27 cellular contexts compared by ENCODE assay signal in the genomic region with DNA sequence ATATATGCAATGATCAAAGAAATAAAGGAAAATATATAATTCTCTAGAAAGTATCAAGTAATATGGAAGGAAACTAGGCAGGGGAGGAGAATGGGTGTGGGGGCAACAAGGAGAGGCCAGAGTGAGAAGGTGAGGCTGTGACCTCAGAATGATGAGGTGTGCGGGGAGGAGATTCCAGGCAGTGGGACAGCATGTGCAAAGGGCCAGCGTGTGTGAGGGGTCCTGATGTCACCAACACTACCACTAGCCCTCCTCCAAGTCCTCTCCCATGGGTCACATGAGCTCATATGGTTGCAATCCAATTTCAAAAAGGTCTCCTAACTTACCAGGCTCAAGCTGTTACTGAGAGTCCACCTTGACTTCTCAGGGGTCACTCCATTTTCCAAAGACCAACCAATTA.
DNase-seq lines count a peak whose midpoint lies in the region; ATAC-seq, FAIRE-seq and TF ChIP-seq lines count a peak whose summit lies in the region.
"Had no signal": no experiment of that assay in that cellular context is flagged by ENCODE, and none has a peak within 500 bp of the region (broad histone marks: within the 10 kb centered on the region; RNA-seq: fewer than 3 reads in every experiment).

No MANE protein-coding gene starts in this region.

- no peak overlapping the region for H3K4me3 Mint-ChIP-seq in activated CD8-positive, alpha-beta memory T cell treated with anti-CD3 and anti-CD28 coated beads, Interleukin-2, amount 10 ng/mL, durations not matched to agents 7 days and 5 days
- H3K4me3 Mint-ChIP-seq: CD14-positive monocyte; CD4-positive, alpha-beta memory T cell; CD4-positive, CD25-positive, alpha-beta regulatory T cell; CD8-positive, alpha-beta memory T cell had no signal

- peak; percentile 52 for FAIRE-seq in urothelium cell line (lab: Jason Lieb, UNC)
- FAIRE-seq: A204.1, GM12878, GM12892, GM18507 had no signal

- H3K27me3 Mint-ChIP-seq in activated CD8-positive, alpha-beta memory T cell treated with anti-CD3 and anti-CD28 coated beads, Interleukin-2, amount 10 ng/mL, durations not matched to agents 7 days and 5 days = no peaks in the 10 kb centered on the region

- no peaks in the 10 kb centered on the region for H3K36me3 Mint-ChIP-seq in activated CD8-positive, alpha-beta memory T cell treated with anti-CD3 and anti-CD28 coated beads, Interleukin-2, amount 10 ng/mL, durations not matched to agents 7 days and 5 days
- H3K36me3 Mint-ChIP-seq: CD14-positive monocyte; CD4-positive, alpha-beta memory T cell; CD4-positive, CD25-positive, alpha-beta regulatory T cell; CD8-positive, alpha-beta memory T cell had no signal

- H3K9ac ChIP-seq in neuronal stem cell (ENCODE audit: low read depth, low read length, poor library complexity) = no peak overlapping the region
- H3K9ac ChIP-seq: BLaER1 had no signal

- no peak overlapping the region for H4K8ac ChIP-seq in neuronal stem cell (ENCODE audit: low read depth, low read length)

- WGBS in esophagus muscularis mucosa = 90% methylated on average over 2 of the region's 2 CpGs
- WGBS in neuronal stem cell (ENCODE audit: extremely low coverage in 2 of 2, insufficient read length in 2 of 2, insufficient replicate concordance in 1 of 2), 2 donors = no CpG with 5 or more reads among the region's 2 CpGs

- H3K18ac ChIP-seq in neuronal stem cell (ENCODE audit: low read length) = no peak overlapping the region

- no peak overlapping the region for H2AK5ac ChIP-seq in neuronal stem cell (ENCODE audit: low read depth, low read length)

- TF ChIP-seq POLR2A in esophagus muscularis mucosa (IDR thresholded peaks at IDR 0.05; ENCODE audit: low read depth) = no peak
- TF ChIP-seq POLR2A in Peyer's patch (IDR thresholded peaks at IDR 0.05) = no peak

- no peak overlapping the region for H3K4me2 ChIP-seq in neuronal stem cell (ENCODE audit: insufficient read depth, low read length, poor library complexity, severe bottlenecking)
- H3K4me2 ChIP-seq: BLaER1 had no signal

- TF ChIP-seq EP300 in esophagus muscularis mucosa (IDR thresholded peaks at IDR 0.05) = no peak

- H2BK15ac ChIP-seq in neuronal stem cell (ENCODE audit: low read length) = no peak overlapping the region

- no peak for ATAC-seq in activated CD8-positive, alpha-beta memory T cell treated with anti-CD3 and anti-CD28 coated beads, Interleukin-2, amount 10 ng/mL, durations not matched to agents 7 days and 5 days
- ATAC-seq: GM12878 had no signal

- H3K27ac ChIP-seq in esophagus muscularis mucosa (replicated peaks in 1 of 4) (no peak overlapping the region), neuronal stem cell (replicated peaks; ENCODE audit: low read length) (no peak overlapping the region), Peyer's patch (no peak overlapping the region)
- H3K27ac ChIP-seq: BLaER1 had no signal

- H3K27me3 ChIP-seq in esophagus muscularis mucosa (no peaks in the 10 kb centered on the region), neuronal stem cell (ENCODE audit: control insufficient read depth in 3 of 3, insufficient read depth in 3 of 3, low read depth in 1 of 3, low read length in 3 of 3) (no peaks in the 10 kb centered on the region), Peyer's patch (no peaks in the 10 kb centered on the region)
- H3K27me3 ChIP-seq: BE2C, BLaER1 had no signal

- no peak overlapping the region for H2AFZ ChIP-seq in neuronal stem cell (ENCODE audit: low read length)

- no peak overlapping the region for H3K27ac Mint-ChIP-seq in activated CD8-positive, alpha-beta memory T cell treated with anti-CD3 and anti-CD28 coated beads, Interleukin-2, amount 10 ng/mL, durations not matched to agents 7 days and 5 days
- H3K27ac Mint-ChIP-seq: CD14-positive monocyte; CD4-positive, alpha-beta memory T cell; CD4-positive, CD25-positive, alpha-beta regulatory T cell; CD8-positive, alpha-beta memory T cell had no signal

- DNase-seq in esophagus muscularis mucosa (ENCODE audit: extremely low spot score) = peak; percentile 64
- no peak for DNase-seq in neuronal stem cell (ENCODE audit: low spot score)
- DNase-seq in urothelium cell line (ENCODE audit: low spot score) = no peak
- no peak for DNase-seq in Peyer's patch
- DNase-seq in stimulated activated CD4-positive, alpha-beta T cell treated with anti-CD3 and anti-CD28 coated beads, Interleukin-2, amount 100 ng/mL, for 48 hours = no peak
- no peak for DNase-seq in activated CD8-positive, alpha-beta memory T cell treated with anti-CD3 and anti-CD28 coated beads, Interleukin-2, amount 10 ng/mL, durations not matched to agents 7 days and 5 days
- DNase-seq: 8988T; ACHN; BE2C; C1 segment of cervical spinal cord; CD4-positive, alpha-beta memory T cell; CD4-positive, CD25-positive, alpha-beta regulatory T cell; CD8-positive, alpha-beta memory T cell; COR-L47; DMS 273 treated with DMSO at 0.1 percent for 48 hours; DMS153; DMS53; DMS79; DND-41; EL; GDM1 had no signal

- CTCF ChIA-PET in activated CD8-positive, alpha-beta memory T cell treated with anti-CD3 and anti-CD28 coated beads, Interleukin-2, amount 10 ng/mL, durations not matched to agents 7 days and 5 days (lab: Charles Lee) = no interaction called here

- H3K36me3 ChIP-seq in esophagus muscularis mucosa (no peaks in the 10 kb centered on the region), neuronal stem cell (replicated peaks in 1 of 2; ENCODE audit: control insufficient read depth in 2 of 2, insufficient read depth in 2 of 2, low read length in 2 of 2) (no peaks in the 10 kb centered on the region), Peyer's patch (no peaks in the 10 kb centered on the region)
- H3K36me3 ChIP-seq: BE2C, BLaER1 had no signal

- H3K4me1 ChIP-seq in esophagus muscularis mucosa (no peaks in the 10 kb centered on the region), neuronal stem cell (ENCODE audit: control insufficient read depth in 2 of 2, insufficient read depth in 1 of 2, low read depth in 1 of 2, low read length in 2 of 2) (no peaks in the 10 kb centered on the region), Peyer's patch (no peaks in the 10 kb centered on the region)
- H3K4me1 ChIP-seq: BE2C, BLaER1 had no signal

- H3K9me3 Mint-ChIP-seq in activated CD8-positive, alpha-beta memory T cell treated with anti-CD3 and anti-CD28 coated beads, Interleukin-2, amount 10 ng/mL, durations not matched to agents 7 days and 5 days (ENCODE audit: low read depth) = no peaks in the 10 kb centered on the region

- no peak for TF ChIP-seq CTCF in esophagus muscularis mucosa (IDR thresholded peaks at IDR 0.05)
- no peak for TF ChIP-seq CTCF in Peyer's patch (IDR thresholded peaks at IDR 0.05)

- no peak overlapping the region for H3K14ac ChIP-seq in neuronal stem cell (ENCODE audit: low read length)

- H3K23ac ChIP-seq in neuronal stem cell (ENCODE audit: low read depth, low read length, poor library complexity) = no peak overlapping the region

- no peaks in the 10 kb centered on the region for H3K79me1 ChIP-seq in neuronal stem cell (ENCODE audit: low read depth, low read length)

- H2BK120ac ChIP-seq in neuronal stem cell (ENCODE audit: low read depth, low read length) = no peak overlapping the region

- H2BK5ac ChIP-seq in neuronal stem cell (ENCODE audit: low read length) = no peak overlapping the region

- no peak overlapping the region for H4K91ac ChIP-seq in neuronal stem cell (ENCODE audit: low read depth, low read length, poor library complexity)

- intact Hi-C loops in esophagus muscularis mucosa (cut with DNase I) = no loop called here

- peak overlapping the region; percentile 67 for H2BK12ac ChIP-seq in neuronal stem cell (ENCODE audit: low read length)

- H3K4me1 Mint-ChIP-seq in activated CD8-positive, alpha-beta memory T cell treated with anti-CD3 and anti-CD28 coated beads, Interleukin-2, amount 10 ng/mL, durations not matched to agents 7 days and 5 days = no peaks in the 10 kb centered on the region
- H3K4me1 Mint-ChIP-seq: CD14-positive monocyte; CD4-positive, alpha-beta memory T cell; CD4-positive, CD25-positive, alpha-beta regulatory T cell; CD8-positive, alpha-beta memory T cell had no signal

- H3K4me3 ChIP-seq in esophagus muscularis mucosa = no peak overlapping the region
- no peak overlapping the region for H3K4me3 ChIP-seq in neuronal stem cell (ENCODE audit: low read length in 2 of 2)
- H3K4me3 ChIP-seq in Peyer's patch = no peak overlapping the region
- H3K4me3 ChIP-seq: BLaER1, GM12878 had no signal

- H3K4ac ChIP-seq in neuronal stem cell (ENCODE audit: low read length) = no peak overlapping the region

- H3K9me3 ChIP-seq in esophagus muscularis mucosa = peaks cover 0 to 14% (median 13%) of the 10 kb centered on the region in 4 donors
- H3K9me3 ChIP-seq in neuronal stem cell (replicated peaks in 1 of 2; ENCODE audit: control insufficient read depth in 2 of 2, insufficient read depth in 1 of 2, low read depth in 1 of 2, low read length in 2 of 2) = peaks cover 0 to 6% of the 10 kb centered on the region in 2 donors
- H3K9me3 ChIP-seq in Peyer's patch = no peaks in the 10 kb centered on the region
